Comparison of ENCODE assay signal across 27 cellular contexts in the genomic region with DNA sequence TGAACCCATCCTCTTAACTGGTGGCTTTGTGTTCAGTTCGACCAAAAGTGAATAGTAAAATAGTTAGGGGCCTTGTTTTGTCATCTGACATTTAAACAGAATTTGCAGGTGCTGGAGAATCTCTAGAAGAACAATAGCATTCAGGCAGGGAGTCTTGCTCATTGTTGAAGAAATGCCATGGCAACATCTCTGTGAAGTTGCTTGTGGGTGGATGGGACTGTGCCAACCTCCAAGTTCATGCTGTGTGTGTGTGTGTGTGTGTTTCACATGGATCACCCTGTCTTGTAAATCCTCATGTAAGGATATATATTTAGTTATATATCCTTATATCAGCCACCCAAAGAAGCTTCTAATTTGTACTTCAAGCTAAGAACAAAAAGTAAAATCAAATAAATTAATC.
A peak's percentile ranks its signal among the peaks of the same experiment; 100 is the strongest.
DNase-seq lines count a peak whose midpoint lies in the region; ATAC-seq lines count a peak whose summit lies in the region.
"Had no signal": no experiment of that assay in that cellular context is flagged by ENCODE, and none has a peak within 500 bp of the region (broad histone marks: within the 10 kb centered on the region; RNA-seq: fewer than 3 reads in every experiment).

No MANE protein-coding gene starts in this region.

- no peak overlapping the region for H2AFZ ChIP-seq in GM23248

- no peak overlapping the region for H3K4me2 ChIP-seq in GM23248 (ENCODE audit: unreplicated experiment)

- no peaks in the 10 kb centered on the region for H3K36me3 ChIP-seq in GM23248 (ENCODE audit: low read depth)
- H3K36me3 ChIP-seq: heart left ventricle, MG63, right atrium auricular region, spleen, thoracic aorta, vagina had no signal

- 0% methylated on average over 1 of the region's 1 CpG for WGBS in GM23248 (ENCODE audit: low coverage in 1 of 2, low lambda C conversion rate in 2 of 2, missing lambda C conversion rate in 2 of 2), 2 experiments

- H3K9ac ChIP-seq in GM23248: no peak overlapping the region

- ATAC-seq in GM21528 (IDR thresholded peaks at IDR 0.05; ENCODE audit: low FRiP score, unreplicated experiment) (no peak), GM19467 (IDR thresholded peaks at IDR 0.05; ENCODE audit: unreplicated experiment) (no peak)
- ATAC-seq: heart left ventricle, left colon had no signal

- peak; percentile 16 for DNase-seq in GM23248
- peak; percentile 86 for DNase-seq in NCI-H2107 treated with DMSO at 0.1 percent for 48 hours (lab: John Stamatoyannopoulos, UW; ENCODE audit: unreplicated experiment)
- peak; percentile 15 for DNase-seq in astrocyte of the hippocampus (ENCODE audit: low read depth, low spot score)
- peak; percentile 31 for DNase-seq in middle frontal gyrus (ENCODE audit: extremely low spot score, low spot score)
- DNase-seq in germinal center (ENCODE audit: low spot score): no peak
- no peak for DNase-seq in ureter (ENCODE audit: low spot score)
- DNase-seq: activated B cell treated with CpG ODN at 0.5 μM for 24 hours; activated naive CD4-positive, alpha-beta T cell treated with anti-CD3 and anti-CD28 coated beads, Interleukin-2, amount 50 U/mL, for 16 hours; C1 segment of cervical spinal cord; Calu3; central memory CD4-positive, alpha-beta T cell; EL; heart left ventricle; left colon; MG63; NCI-H1694 treated with DMSO at 0.1 percent for 48 hours; NCI-H226; SHP77; spleen; stimulated activated CD4-positive, alpha-beta T cell treated with anti-CD3 and anti-CD28 coated beads, Interleukin-4, amount 100 ng/mL, for 24 hours; stimulated activated naive CD4-positive, alpha-beta T cell; SW 1271 had no signal

- H3K27me3 ChIP-seq in GM23248 (replicated peaks; ENCODE audit: insufficient read depth): no peaks in the 10 kb centered on the region
- H3K27me3 ChIP-seq: heart left ventricle, MG63, right atrium auricular region, spleen, vagina had no signal

- no peaks in the 10 kb centered on the region for H3K9me3 ChIP-seq in GM23248 (ENCODE audit: low read depth)
- H3K9me3 ChIP-seq: MG63, thoracic aorta, vagina had no signal

- no peaks in the 10 kb centered on the region for H4K20me1 ChIP-seq in GM23248 (ENCODE audit: insufficient read depth)

- in situ Hi-C loops in GM23248 (cut with MboI): no loop called here

- H3K4me1 ChIP-seq in GM23248 (ENCODE audit: insufficient read depth): no peaks in the 10 kb centered on the region
- H3K4me1 ChIP-seq: heart left ventricle, right atrium auricular region, spleen, vagina had no signal

- no peaks in the 10 kb centered on the region for H3K79me2 ChIP-seq in GM23248 (ENCODE audit: insufficient read depth)

- no peak overlapping the region for H3K27ac ChIP-seq in GM23248
- H3K27ac ChIP-seq: heart left ventricle, right atrium auricular region, spleen, thoracic aorta, vagina had no signal

- no peaks in the 10 kb centered on the region for H3F3A ChIP-seq in GM23248 (ENCODE audit: insufficient read depth)

- no peak overlapping the region for H3K4me3 ChIP-seq in GM23248
- H3K4me3 ChIP-seq: heart left ventricle, MG63, right atrium auricular region, spleen, thoracic aorta, vagina had no signal

- no peaks in the 10 kb centered on the region for H3K9me2 ChIP-seq in GM23248 (ENCODE audit: insufficient read depth)

Comparison
In these comparisons a context has a peak if more than half of its experiments do, and no peak if none do; other contexts are left out.
1. DNase-seq: peak in GM23248 (single experiment), NCI-H2107 treated with DMSO at 0.1 percent for 48 hours (single experiment), astrocyte of the hippocampus (single experiment) and middle frontal gyrus (single experiment); none in germinal center (single experiment) and ureter (single experiment).